20 cellular contexts compared by ENCODE assay signal in genomic region chr1:60461889-60462595, GRCh38.
DNase-seq lines count a peak whose midpoint lies in the region; ATAC-seq and TF ChIP-seq lines count a peak whose summit lies in the region.
"Had no signal": no experiment of that assay in that cellular context is flagged by ENCODE, and none has a peak within 500 bp of the region (broad histone marks: within the 10 kb centered on the region; RNA-seq: fewer than 3 reads in every experiment).

No MANE protein-coding gene starts in this region.

- no peak overlapping the region for H3K4me2 ChIP-seq in neural progenitor cell

- H3K36me3 Mint-ChIP-seq in neural progenitor cell, result no peaks in the 10 kb centered on the region
- H3K36me3 Mint-ChIP-seq: CD8-positive, alpha-beta T cell had no signal

- H3K79me2 ChIP-seq in neural progenitor cell (ENCODE audit: low read depth), result no peaks in the 10 kb centered on the region

- DNase-seq in H7 (peak; percentile 2), RKO (ENCODE audit: low spot score) (peak; percentile 2), epithelial cell of proximal tubule (ENCODE audit: low read depth) (peak; percentile 45), neural progenitor cell (ENCODE audit: low spot score) (no peak), DMS153 treated with DMSO at 0.1 percent for 48 hours (lab: John Stamatoyannopoulos, UW; ENCODE audit: unreplicated experiment) (no peak), hippocampal formation (lab: John Stamatoyannopoulos, UW) (no peak)
- no peak for DNase-seq in activated CD4-positive, alpha-beta T cell treated with anti-CD3 and anti-CD28 coated beads for 1 hour
- DNase-seq: AML-193; C1 segment of cervical spinal cord; CD8-positive, alpha-beta T cell; KBM-7; NCI-H1092; NCI-H1436; NCI-H1930; NCI-H2227 treated with DMSO at 0.1 percent for 48 hours; NCI-H510A; NCI-H748 treated with DMSO at 0.1 percent for 48 hours had no signal

- H4K20me1 ChIP-seq in neural progenitor cell (ENCODE audit: low read depth), result no peaks in the 10 kb centered on the region

- no peak overlapping the region for H3K4me3 Mint-ChIP-seq in neural progenitor cell
- H3K4me3 Mint-ChIP-seq: CD8-positive, alpha-beta T cell had no signal

- H3K27me3 ChIP-seq in H7 (ENCODE audit: control insufficient read depth, insufficient read depth, low read length) (peaks cover 27% of the 10 kb centered on the region; the same call in 1 of the 2 replicates), neural progenitor cell (no peaks in the 10 kb centered on the region)

- H3K4me3 ChIP-seq in H7 (ENCODE audit: insufficient read depth, low read depth, low read length), result no peak overlapping the region
- no peak overlapping the region for H3K4me3 ChIP-seq in epithelial cell of proximal tubule (ENCODE audit: low read depth, low read length)
- no peak overlapping the region for H3K4me3 ChIP-seq in neural progenitor cell
- H3K4me3 ChIP-seq: HAP-1 had no signal

- no peak overlapping the region for H3K27ac ChIP-seq in neural progenitor cell

- no peaks in the 10 kb centered on the region for H3K4me1 ChIP-seq in neural progenitor cell
- H3K4me1 ChIP-seq: HAP-1 had no signal

- ATAC-seq in HG02852 (IDR thresholded peaks at IDR 0.05; ENCODE audit: unreplicated experiment), result no peak
- ATAC-seq: CD8-positive, alpha-beta T cell; Panc1 had no signal

- TF ChIP-seq CTCF in epithelial cell of proximal tubule (conservative IDR thresholded peaks at IDR 0.05; ENCODE audit: low read depth, low read length) (no peak), neural progenitor cell (IDR thresholded peaks at IDR 0.05) (no peak)

- H2AFZ ChIP-seq in neural progenitor cell (replicated peaks), result peak overlapping the region; percentile 50

- H3K36me3 ChIP-seq in H7 (replicated peaks; ENCODE audit: control insufficient read depth, insufficient read depth, low read length) (no peaks in the 10 kb centered on the region), neural progenitor cell (no peaks in the 10 kb centered on the region)
- H3K36me3 ChIP-seq: HAP-1 had no signal

- H3K9me3 Mint-ChIP-seq in neural progenitor cell, result peaks cover 15% of the 10 kb centered on the region

- no peak overlapping the region for H3K27ac Mint-ChIP-seq in neural progenitor cell
- H3K27ac Mint-ChIP-seq: CD8-positive, alpha-beta T cell had no signal

- H3K9me3 ChIP-seq in neural progenitor cell (ENCODE audit: low read depth), result no peaks in the 10 kb centered on the region
- H3K9me3 ChIP-seq: HAP-1 had no signal

- H3K27me3 Mint-ChIP-seq in neural progenitor cell (ENCODE audit: insufficient read depth, low read depth), result no peaks in the 10 kb centered on the region

- no peaks in the 10 kb centered on the region for H3K4me1 Mint-ChIP-seq in neural progenitor cell

- H3F3A ChIP-seq in neural progenitor cell (ENCODE audit: low read depth), result no peaks in the 10 kb centered on the region

- H3K9ac ChIP-seq in neural progenitor cell, result no peak overlapping the region

Comparison
In these comparisons a context has a peak if more than half of its experiments do, and no peak if none do; other contexts are left out.
1. DNase-seq: peak in H7 (single experiment), RKO (single experiment) and epithelial cell of proximal tubule (single experiment); none in neural progenitor cell (single experiment), DMS153 treated with DMSO at 0.1 percent for 48 hours (single experiment), hippocampal formation (0 of 2) and activated CD4-positive, alpha-beta T cell treated with anti-CD3 and anti-CD28 coated beads for 1 hour (single experiment).